33 cellular contexts compared by ENCODE assay signal in genomic region chr3:194606163-194606562, GRCh38. TPM values are rescaled to one million over a fixed set of nuclear protein-coding genes. Genes with fewer than 3 reads are reported as not detected.
DNase-seq lines count a peak whose midpoint lies in the region; ATAC-seq and TF ChIP-seq lines count a peak whose summit lies in the region.
"Had no signal": no experiment of that assay in that cellular context is flagged by ENCODE, and none has a peak within 500 bp of the region (broad histone marks: within the 10 kb centered on the region; RNA-seq: fewer than 3 reads in every experiment).

No MANE protein-coding gene starts in this region.

- H3K79me2 ChIP-seq in SK-N-SH (ENCODE audit: insufficient read depth), result no peaks in the 10 kb centered on the region
- H3K79me2 ChIP-seq in osteoblast (ENCODE audit: insufficient read depth, low read length), result no peaks in the 10 kb centered on the region

- H3K4me3 ChIP-seq in SK-N-SH (ENCODE audit: low read depth in 2 of 2, low read length in 1 of 2), result no peak overlapping the region
- H3K4me3 ChIP-seq in BE2C (ENCODE audit: low read depth, low read length), result no peak overlapping the region
- H3K4me3 ChIP-seq in osteoblast (ENCODE audit: insufficient read depth, low read length), result no peak overlapping the region
- H3K4me3 ChIP-seq: A549; BLaER1; BLaER1 treated with 17β-estradiol and CSF1 and Interleukin-3, amounts not matched to agents 10 nM and 100 nM had no signal

- no peak for TF ChIP-seq RAD21 in SK-N-SH (IDR thresholded peaks at IDR 0.05; ENCODE audit: low read length)

- H3K9me3 ChIP-seq in SK-N-SH, result no peaks in the 10 kb centered on the region
- no peaks in the 10 kb centered on the region for H3K9me3 ChIP-seq in BE2C
- no peaks in the 10 kb centered on the region for H3K9me3 ChIP-seq in osteoblast (ENCODE audit: low read depth, low read length)
- H3K9me3 ChIP-seq: A549, Caco-2 had no signal

- TF ChIP-seq CTCF in SK-N-SH (IDR thresholded peaks at IDR 0.05) (no peak), BE2C (IDR thresholded peaks at IDR 0.05; ENCODE audit: low read depth, low read length) (no peak), osteoblast (IDR thresholded peaks at IDR 0.05; ENCODE audit: extremely low read depth, low read depth, low read length) (no peak)

- H3K4me2 ChIP-seq in SK-N-SH (no peak overlapping the region), osteoblast (ENCODE audit: insufficient read depth, low read length) (no peak overlapping the region)
- H3K4me2 ChIP-seq: A549, BLaER1 had no signal

- H3K9ac ChIP-seq in SK-N-SH, result no peak overlapping the region
- H3K9ac ChIP-seq: BLaER1; BLaER1 treated with 17β-estradiol and CSF1 and Interleukin-3, amounts not matched to agents 10 nM and 100 nM had no signal

- no peaks in the 10 kb centered on the region for H3K9me2 ChIP-seq in SK-N-SH

- intact Hi-C loops in cardiac septum (cut with DNase I), result no loop called here

- H2AFZ ChIP-seq in SK-N-SH (ENCODE audit: low read depth), result no peak overlapping the region
- H2AFZ ChIP-seq in osteoblast (ENCODE audit: low read length), result no peak overlapping the region

- TF ChIP-seq EP300 in SK-N-SH (IDR thresholded peaks at IDR 0.05; ENCODE audit: borderline replicate concordance in 1 of 2, low read depth in 1 of 2, low read length in 1 of 2), result no peak

- no peak overlapping the region for H3K27ac ChIP-seq in SK-N-SH (ENCODE audit: low read depth in 2 of 2, low read length in 1 of 2)
- H3K27ac ChIP-seq in osteoblast (ENCODE audit: low read depth, low read length), result no peak overlapping the region
- H3K27ac ChIP-seq: 22Rv1; A549; BLaER1; BLaER1 treated with 17β-estradiol and CSF1 and Interleukin-3, amounts not matched to agents 10 nM and 100 nM; C4-2B had no signal

- WGBS in SK-N-SH (ENCODE audit: low lambda C conversion rate), result 92% methylated on average over 7 of the region's 8 CpGs

- H3K4me1 ChIP-seq in SK-N-SH (ENCODE audit: control insufficient read depth in 1 of 2, insufficient read depth in 2 of 2, low read depth in 1 of 2, low read length in 1 of 2), result peaks cover 0 to 7% of the 10 kb centered on the region in 2 experiments; a peak in 1 of 4 replicates
- H3K4me1 ChIP-seq in BE2C, result peaks cover 16% of the 10 kb centered on the region
- H3K4me1 ChIP-seq in osteoblast (ENCODE audit: insufficient read depth, low read length), result no peaks in the 10 kb centered on the region
- H3K4me1 ChIP-seq: A549, Caco-2 had no signal

- H4K20me1 ChIP-seq in SK-N-SH (ENCODE audit: insufficient read depth) (no peaks in the 10 kb centered on the region), osteoblast (ENCODE audit: insufficient read depth, low read length) (no peaks in the 10 kb centered on the region)
- H4K20me1 ChIP-seq: BLaER1; BLaER1 treated with 17β-estradiol and CSF1 and Interleukin-3, amounts not matched to agents 10 nM and 100 nM had no signal

- H3K36me3 ChIP-seq in SK-N-SH (replicated peaks in 1 of 2; ENCODE audit: control insufficient read depth in 1 of 2, insufficient read depth in 2 of 2, low read length in 1 of 2), result peaks cover 0 to 8% of the 10 kb centered on the region in 2 experiments
- no peaks in the 10 kb centered on the region; the same call in 1 of the 2 replicates for H3K36me3 ChIP-seq in BE2C
- peaks cover 45% of the 10 kb centered on the region for H3K36me3 ChIP-seq in osteoblast (ENCODE audit: insufficient read depth, low read length)

- no peak for ATAC-seq in SK-N-SH treated with all-trans-retinoic acid at 6 μM for 48 hours
- ATAC-seq: A549; CD8-positive, alpha-beta T cell had no signal

- POLR2A ChIA-PET in SK-N-SH (lab: Yijun Ruan, JAX), result no interaction called here

- H3F3A ChIP-seq in SK-N-SH (replicated peaks; ENCODE audit: insufficient read depth), result peaks cover 12% of the 10 kb centered on the region

- CTCF ChIA-PET in SK-N-SH (lab: Yijun Ruan, JAX), result interaction anchor here (1.3 to 3.5 kb wide), 4 partner anchors 11 to 273 kb away, joined by 3 to 31 read pairs (median 4); no protein-coding TSS in a partner anchor

- DNase-seq in SK-N-SH (peak; percentile 66), BE2C (peak; percentile 68), SK-N-DZ (ENCODE audit: low spot score) (peak; percentile 50), osteoblast (ENCODE audit: insufficient read length, low spot score, missing footprints) (peak; percentile 31), cardiac septum (ENCODE audit: low spot score) (no peak), SIG-M5 (lab: John Stamatoyannopoulos, UW) (no peak), glomerular visceral epithelial cell (ENCODE audit: extremely low spot score) (no peak)
- DNase-seq: 8988T; ACHN; AML-193; C1 segment of cervical spinal cord; Caco-2; Calu3; CD4-positive, alpha-beta memory T cell; CD4-positive, alpha-beta T cell; CD4-positive, CD25-positive, alpha-beta regulatory T cell; CD8-positive, alpha-beta memory T cell; CD8-positive, alpha-beta T cell; COR-L47; DMS 273 treated with DMSO at 0.1 percent for 48 hours; DMS153; DMS53; DMS79; DMS79 treated with DMSO at 0.1 percent for 48 hours; DND-41; EL had no signal

- no peaks in the 10 kb centered on the region for H3K27me3 ChIP-seq in SK-N-SH (ENCODE audit: insufficient read depth)
- no peaks in the 10 kb centered on the region for H3K27me3 ChIP-seq in BE2C
- no peaks in the 10 kb centered on the region for H3K27me3 ChIP-seq in osteoblast (ENCODE audit: insufficient read depth, low read length)
- H3K27me3 ChIP-seq: BLaER1; BLaER1 treated with 17β-estradiol and CSF1 and Interleukin-3, amounts not matched to agents 10 nM and 100 nM had no signal

TF ChIP-seq in SK-N-SH, 30 proteins besides CTCF, POLR2A, EP300 and RAD21 (continues in another document):
- TF ChIP-seq GATA2 (CRISPR knock-in tag; IDR thresholded peaks at IDR 0.05) (peak; percentile 54), MEF2A (IDR thresholded peaks at IDR 0.05; ENCODE audit: borderline replicate concordance, low read depth) (no peak), REST (IDR thresholded peaks at IDR 0.05; ENCODE audit: low read depth, low read length) (no peak), TEAD4 (IDR thresholded peaks at IDR 0.05; ENCODE audit: borderline replicate concordance, insufficient read depth) (no peak)

TF ChIP-seq in SK-N-SH treated with all-trans-retinoic acid at 6 μM for 48 hours, 23 proteins besides CTCF, POLR2A, EP300 and RAD21 (continues in another document):
- TF ChIP-seq CREB5 (CRISPR knock-in tag; IDR thresholded peaks at IDR 0.05; ENCODE audit: low read depth) (no peak), ZFP3 (CRISPR knock-in tag; IDR thresholded peaks at IDR 0.05) (no peak), PATZ1 (CRISPR knock-in tag; IDR thresholded peaks at IDR 0.05; ENCODE audit: borderline replicate concordance) (no peak), RARB (CRISPR knock-in tag; IDR thresholded peaks at IDR 0.05) (no peak), ARNTL (CRISPR knock-in tag; IDR thresholded peaks at IDR 0.05; ENCODE audit: borderline replicate concordance, low read depth) (no peak), ESRRG (CRISPR knock-in tag; IDR thresholded peaks at IDR 0.05) (no peak)

RNA-seq across cellular contexts. Expression of gene TMEM44, which starts 27.1 kb away (rescaled TPM):
- 22.6 and 26.1 TPM in 2 replicates for polyA plus RNA-seq in SK-N-SH (2012; rRNA removed)
- 10.9 and 14.7 TPM in 2 replicates for polyA plus RNA-seq in SK-N-SH (2012; cell fraction: cytosol; rRNA removed)
- 98.9 and 101 TPM in 2 replicates for polyA plus RNA-seq in SK-N-SH (2012; cell fraction: nucleus; rRNA removed)
- 11.3 TPM for polyA plus RNA-seq in BE2C (2012; ENCODE audit: insufficient read depth, insufficient read length, low read depth)
- polyA plus RNA-seq in SK-N-DZ (2014; cell fraction: cytosol; rRNA removed), result 11.8 and 21.0 TPM in 2 replicates
- polyA plus RNA-seq in SK-N-DZ (2014; cell fraction: nucleus; rRNA removed), result 42.9 and 51.7 TPM in 2 replicates
- total RNA-seq in osteoblast (18.8 and 20.3 TPM in 2 replicates), cardiac septum (5.7 TPM)
- polyA plus RNA-seq: CD14-positive monocyte had no signal

Comparison
In these comparisons a context has a peak if more than half of its experiments do, and no peak if none do; other contexts are left out.
1. DNase-seq: peak in SK-N-SH (single experiment), BE2C (single experiment), SK-N-DZ (single experiment) and osteoblast (single experiment); none in cardiac septum (single experiment), SIG-M5 (single experiment) and glomerular visceral epithelial cell (single experiment).